8 cellular contexts compared by ENCODE assay signal in the genomic region with DNA sequence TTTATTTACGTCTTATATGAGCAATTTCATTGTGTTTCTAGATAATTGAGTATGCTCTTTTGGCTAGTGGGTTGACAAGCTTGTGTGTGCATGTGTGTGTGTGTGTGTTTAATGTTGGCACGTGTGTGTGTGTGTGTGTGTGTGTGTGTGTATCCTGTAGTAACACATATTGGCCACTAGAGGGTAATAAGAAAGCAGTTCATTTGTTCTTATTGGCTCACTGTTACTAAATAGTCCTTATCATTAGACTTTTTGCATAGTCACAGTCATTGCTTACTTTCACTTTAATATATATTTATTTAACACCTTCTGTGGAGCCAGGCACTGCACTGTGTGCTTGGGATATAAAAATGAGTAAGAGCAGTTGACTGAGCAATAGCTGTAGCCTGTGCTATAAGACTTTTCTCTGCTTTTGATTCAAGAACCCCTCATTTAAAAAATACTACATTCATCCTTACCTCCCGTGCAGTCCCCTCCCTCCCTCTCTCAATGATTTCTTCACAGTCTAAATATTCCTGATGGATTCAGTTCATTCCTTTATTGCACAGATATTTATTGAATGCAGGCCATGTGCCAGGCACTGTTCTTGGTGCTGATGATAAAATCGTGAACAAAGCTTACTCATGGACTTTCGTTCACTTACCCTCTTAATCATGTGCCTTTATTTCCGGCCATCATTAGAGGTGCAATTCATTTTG.
DNase-seq lines count a peak whose midpoint lies in the region; ATAC-seq and TF ChIP-seq lines count a peak whose summit lies in the region.

No MANE protein-coding gene starts in this region.

- DNase-seq in A673 (ENCODE audit: low spot score) (peak; percentile 68), GM03348 (ENCODE audit: low spot score) (peak; percentile 44), NAMALWA (ENCODE audit: low spot score) (peak; percentile 62), left cardiac atrium (peak; percentile 34), spleen (no peak), DMS153 (lab: John Stamatoyannopoulos, UW) (no peak)
- DNase-seq in activated T-helper 2 cell treated with anti-CD3 and anti-CD28 coated beads, Interferon-gamma antibody, Interleukin-2, Interleukin-4, amounts not matched to agents 10 μg/mL and 5 μg/mL and 100 μg/mL, durations not matched to agents 14 hours and 24 hours and 36 hours (ENCODE audit: low spot score): no peak
- no peak for DNase-seq in stimulated activated CD4-positive, alpha-beta T cell treated with anti-CD3 and anti-CD28 coated beads, Interleukin-4, amount 100 ng/mL, for 4 hours

- TF ChIP-seq CTCF in A673 (conservative IDR thresholded peaks at IDR 0.05; ENCODE audit: low read depth, low read length) (peak; percentile 75), spleen (IDR thresholded peaks at IDR 0.05 in 8 of 11, conservative IDR thresholded peaks at IDR 0.05 in 3 of 11) (peak in 10 of 11 experiments; percentile 25 to 88 (median 60))

- peak overlapping the region; percentile 32 for H3K4me3 ChIP-seq in A673 (ENCODE audit: low read depth, low read length, poor library complexity, severe bottlenecking)
- peak overlapping the region in 1 of 8 donors; percentile 29 for H3K4me3 ChIP-seq in spleen

- no peaks in the 10 kb centered on the region for H3K9me3 ChIP-seq in A673 (ENCODE audit: low read depth, low read length, poor library complexity, severe bottlenecking)
- H3K9me3 ChIP-seq in spleen: no peaks in the 10 kb centered on the region

- no peak overlapping the region for H3K4me3 Mint-ChIP-seq in activated T-helper 2 cell treated with anti-CD3 and anti-CD28 coated beads, Interferon-gamma antibody, Interleukin-2, Interleukin-4, amounts not matched to agents 10 μg/mL and 5 μg/mL and 100 μg/mL, durations not matched to agents 14 hours and 24 hours and 36 hours (ENCODE audit: low read depth)

- intact Hi-C loops in A673 (cut with micrococcal nuclease; ENCODE audit: unreplicated experiment) (loop anchor here (5.0 kb wide), 1 partner anchor 96 kb away; a partner anchor contains a TSS), left cardiac atrium (cut with DNase I) (no loop called here), spleen (cut with DNase I; ENCODE audit: low total_unique reads) (loop anchor here (10.0 kb wide), 1 partner anchor 88 kb away; no protein-coding TSS in a partner anchor)
- intact Hi-C loops in activated T-helper 2 cell treated with anti-CD3 and anti-CD28 coated beads, Interferon-gamma antibody, Interleukin-2, Interleukin-4, amounts not matched to agents 10 μg/mL and 5 μg/mL and 100 μg/mL, durations not matched to agents 14 hours and 24 hours and 36 hours (cut with micrococcal nuclease): loop anchor here (5.0 kb wide), 2 partner anchors 56 to 99 kb away; no protein-coding TSS in a partner anchor

- H3K27ac Mint-ChIP-seq in activated T-helper 2 cell treated with anti-CD3 and anti-CD28 coated beads, Interferon-gamma antibody, Interleukin-2, Interleukin-4, amounts not matched to agents 10 μg/mL and 5 μg/mL and 100 μg/mL, durations not matched to agents 14 hours and 24 hours and 36 hours: peak overlapping the region; percentile 48

- H3K4me1 ChIP-seq in A673 (ENCODE audit: insufficient read depth, low read length, poor library complexity, severe bottlenecking): peaks cover 38% of the 10 kb centered on the region
- H3K4me1 ChIP-seq in spleen: peaks cover 45 to 99% (median 76%) of the 10 kb centered on the region in 6 donors

- peak overlapping the region; percentile 34 for H3K27ac ChIP-seq in A673 (ENCODE audit: low read depth, low read length, poor library complexity, severe bottlenecking)
- H3K27ac ChIP-seq in spleen: peak overlapping the region in 4 of 8 donors; percentile 29 to 70 (median 58)

- H3K36me3 ChIP-seq in A673 (ENCODE audit: insufficient read depth, low read length, poor library complexity, severe bottlenecking) (no peaks in the 10 kb centered on the region), spleen (peaks cover 0 to 5% (median 1%) of the 10 kb centered on the region in 6 donors)

- BruUV-seq in A673 (replicated peaks; lab: Mats Ljungman, UMichigan): no TSS peak

- no peaks in the 10 kb centered on the region for H3K9me3 Mint-ChIP-seq in activated T-helper 2 cell treated with anti-CD3 and anti-CD28 coated beads, Interferon-gamma antibody, Interleukin-2, Interleukin-4, amounts not matched to agents 10 μg/mL and 5 μg/mL and 100 μg/mL, durations not matched to agents 14 hours and 24 hours and 36 hours

- 27 to 47% (median 31%) methylated on average over 6 of the region's 6 CpGs for WGBS in spleen, 5 donors

- POLR2A ChIA-PET in A673 (lab: Charles Lee; ENCODE audit: low non-redundant PET): no interaction called here

- CTCF ChIA-PET in A673 (lab: Charles Lee): interaction anchor here (0.8 to 1.1 kb wide), 2 partner anchors 11 to 29 kb away, joined by 3 read pairs; no protein-coding TSS in a partner anchor

- H3K36me3 Mint-ChIP-seq in activated T-helper 2 cell treated with anti-CD3 and anti-CD28 coated beads, Interferon-gamma antibody, Interleukin-2, Interleukin-4, amounts not matched to agents 10 μg/mL and 5 μg/mL and 100 μg/mL, durations not matched to agents 14 hours and 24 hours and 36 hours (ENCODE audit: low read depth): peaks cover 24% of the 10 kb centered on the region

- peak; percentile 66 to 74 for ATAC-seq in left cardiac atrium

- no peak for TF ChIP-seq POLR2A in spleen (IDR thresholded peaks at IDR 0.05)

- no peaks in the 10 kb centered on the region for H3K27me3 Mint-ChIP-seq in activated T-helper 2 cell treated with anti-CD3 and anti-CD28 coated beads, Interferon-gamma antibody, Interleukin-2, Interleukin-4, amounts not matched to agents 10 μg/mL and 5 μg/mL and 100 μg/mL, durations not matched to agents 14 hours and 24 hours and 36 hours (ENCODE audit: low read depth)

- H3K27me3 ChIP-seq in A673 (replicated peaks; ENCODE audit: insufficient read depth, low read depth, low read length, poor library complexity): no peaks in the 10 kb centered on the region
- no peaks in the 10 kb centered on the region for H3K27me3 ChIP-seq in spleen (replicated peaks in 1 of 7)

- peaks cover 54% of the 10 kb centered on the region for H3K4me1 Mint-ChIP-seq in activated T-helper 2 cell treated with anti-CD3 and anti-CD28 coated beads, Interferon-gamma antibody, Interleukin-2, Interleukin-4, amounts not matched to agents 10 μg/mL and 5 μg/mL and 100 μg/mL, durations not matched to agents 14 hours and 24 hours and 36 hours (ENCODE audit: low read depth)

Comparison
In these comparisons a context has a peak if more than half of its experiments do, and no peak if none do; other contexts are left out.
1. DNase-seq: peak in A673 (single experiment), GM03348 (single experiment), NAMALWA (single experiment) and left cardiac atrium (single experiment); none in activated T-helper 2 cell treated with anti-CD3 and anti-CD28 coated beads, Interferon-gamma antibody, Interleukin-2, Interleukin-4, amounts not matched to agents 10 μg/mL and 5 μg/mL and 100 μg/mL, durations not matched to agents 14 hours and 24 hours and 36 hours (single experiment), spleen (single experiment), DMS153 (single experiment) and stimulated activated CD4-positive, alpha-beta T cell treated with anti-CD3 and anti-CD28 coated beads, Interleukin-4, amount 100 ng/mL, for 4 hours (0 of 2).
2. intact Hi-C loops: an anchor here in A673 (5.0 kb wide), activated T-helper 2 cell treated with anti-CD3 and anti-CD28 coated beads, Interferon-gamma antibody, Interleukin-2, Interleukin-4, amounts not matched to agents 10 μg/mL and 5 μg/mL and 100 μg/mL, durations not matched to agents 14 hours and 24 hours and 36 hours (5.0 kb wide) and spleen (10.0 kb wide); none called in left cardiac atrium.